Comparison of ENCODE assay signal across 2 cellular contexts in genomic region chr12:51809193-51809592, GRCh38.
TF ChIP-seq lines count a peak whose summit lies in the region.

No MANE protein-coding gene starts in this region.

TF ChIP-seq in GM12891, 5 proteins besides CTCF, POLR2A, EP300 and RAD21 (continued from another document):
- TF ChIP-seq SPI1 (IDR thresholded peaks at IDR 0.05; ENCODE audit: low read depth, low read length), result no peak
TF ChIP-seq in GM12891: peak in this region for 0.

TF ChIP-seq in GM12878, 131 proteins besides CTCF, POLR2A, EP300 and RAD21 (continued from another document):
- no peak for TF ChIP-seq CHD2 (IDR thresholded peaks at IDR 0.05; ENCODE audit: borderline replicate concordance, low read depth, low read length)
- no peak for TF ChIP-seq TBL1XR1 (IDR thresholded peaks at IDR 0.05; ENCODE audit: low read depth, low read length)
- TF ChIP-seq ZNF687 (IDR thresholded peaks at IDR 0.05), result no peak
- no peak for TF ChIP-seq EZH2 (IDR thresholded peaks at IDR 0.05; ENCODE audit: borderline replicate concordance, control insufficient read depth, low read depth, low read length)
- no peak for TF ChIP-seq CHD4 (IDR thresholded peaks at IDR 0.05)
- no peak for TF ChIP-seq FOXK2 (IDR thresholded peaks at IDR 0.05)
- no peak for TF ChIP-seq IRF3 (IDR thresholded peaks at IDR 0.05)
- no peak for TF ChIP-seq IRF4 (IDR thresholded peaks at IDR 0.05; ENCODE audit: low read depth, low read length)
- no peak for TF ChIP-seq MTA2 (IDR thresholded peaks at IDR 0.05; ENCODE audit: low read depth)
- TF ChIP-seq CHD1 (IDR thresholded peaks at IDR 0.05; ENCODE audit: low read depth, low read length), result no peak
- TF ChIP-seq STAT1 (conservative IDR thresholded peaks at IDR 0.05), result no peak
- TF ChIP-seq RELB (IDR thresholded peaks at IDR 0.05; ENCODE audit: low read depth), result no peak
- no peak for TF ChIP-seq SRF (IDR thresholded peaks at IDR 0.05; ENCODE audit: low read depth in 2 of 2, low read length in 2 of 2)
- TF ChIP-seq POLR2AphosphoS5 (IDR thresholded peaks at IDR 0.05; ENCODE audit: low read length), result no peak
- TF ChIP-seq ATF3 (IDR thresholded peaks at IDR 0.05; ENCODE audit: borderline replicate concordance, extremely low read depth, low read depth, low read length), result no peak
- TF ChIP-seq YY1 (IDR thresholded peaks at IDR 0.05; ENCODE audit: low read depth, low read length), result no peak
